ENCODE assay signal across 8 cellular contexts in the genomic region with DNA sequence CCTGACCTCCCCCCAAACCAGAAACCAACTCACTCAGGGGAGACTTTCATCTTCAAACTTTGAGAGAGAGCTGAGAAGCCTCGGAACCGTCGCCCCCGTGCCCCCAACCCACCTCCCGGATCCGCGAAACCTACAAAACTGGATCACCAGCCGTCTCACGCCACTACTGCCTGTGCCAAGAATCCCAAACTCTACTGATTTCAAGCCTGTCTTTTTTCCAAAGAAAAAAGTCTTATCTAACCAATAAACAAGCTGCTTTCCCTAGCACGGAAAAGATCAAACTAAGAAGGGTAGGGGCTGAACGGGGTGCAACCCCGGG. TPM values are rescaled to one million over a fixed set of nuclear protein-coding genes. Genes with fewer than 3 reads are reported as not detected.
A peak's percentile ranks its signal among the peaks of the same experiment; 100 is the strongest.
DNase-seq lines count a peak whose midpoint lies in the region; TF ChIP-seq lines count a peak whose summit lies in the region.

No MANE protein-coding gene starts in this region.

- DNase-seq in activated naive CD4-positive, alpha-beta T cell treated with anti-CD3 and anti-CD28 coated beads, Interleukin-2, amount 10 ng/mL, durations not matched to agents 7 days and 5 days: no peak
- no peak for DNase-seq in activated naive CD4-positive, alpha-beta T cell (lab: John Stamatoyannopoulos, UW)
- no peak for DNase-seq in ascending aorta (ENCODE audit: low spot score in 2 of 2)
- no peak for DNase-seq in lower leg skin (ENCODE audit: low spot score in 2 of 2)
- DNase-seq in thyroid gland: no peak
- no peak for DNase-seq in NCI-H1048 (lab: John Stamatoyannopoulos, UW)
- no peak for DNase-seq in A172 (ENCODE audit: low spot score)
- no peak for DNase-seq in posterior vena cava (ENCODE audit: low spot score)

- H3K36me3 ChIP-seq in ascending aorta (peaks cover 0 to 4% of the 10 kb centered on the region in 2 donors), thyroid gland (no peaks in the 10 kb centered on the region)

- 1% methylated on average over 12 of the region's 12 CpGs for WGBS in lower leg skin, 2 donors
- WGBS in thyroid gland, 2 donors: 1 to 2% methylated on average over 12 of the region's 12 CpGs

- intact Hi-C loops in ascending aorta (cut with DNase I): loop anchor here (2.0 to 5.0 kb wide), 3 partner anchors 73 to 327 kb away; no protein-coding TSS in a partner anchor
- intact Hi-C loops in lower leg skin (cut with DNase I; ENCODE audit: low total_unique reads): no loop called here
- intact Hi-C loops in thyroid gland (cut with DNase I): loop anchor here (5.0 to 10.0 kb wide), 3 partner anchors 102 to 265 kb away; no protein-coding TSS in a partner anchor
- intact Hi-C loops in posterior vena cava (cut with DNase I): loop anchor here (5.0 to 10.0 kb wide), 3 partner anchors 92 to 265 kb away; no protein-coding TSS in a partner anchor

- H3K9me3 ChIP-seq in ascending aorta: no peaks in the 10 kb centered on the region
- no peaks in the 10 kb centered on the region for H3K9me3 ChIP-seq in thyroid gland

- H3K27me3 ChIP-seq in ascending aorta (no peaks in the 10 kb centered on the region), thyroid gland (no peaks in the 10 kb centered on the region)

- TF ChIP-seq CTCF in ascending aorta (IDR thresholded peaks at IDR 0.05): no peak
- TF ChIP-seq CTCF in lower leg skin (IDR thresholded peaks at IDR 0.05): no peak
- no peak for TF ChIP-seq CTCF in thyroid gland (IDR thresholded peaks at IDR 0.05)

- H3K4me1 Mint-ChIP-seq in activated naive CD4-positive, alpha-beta T cell treated with anti-CD3 and anti-CD28 coated beads, Interleukin-2, amount 10 ng/mL, durations not matched to agents 7 days and 5 days: peaks cover 33% of the 10 kb centered on the region

- no peak overlapping the region for H3K4me3 Mint-ChIP-seq in activated naive CD4-positive, alpha-beta T cell treated with anti-CD3 and anti-CD28 coated beads, Interleukin-2, amount 10 ng/mL, durations not matched to agents 7 days and 5 days

- H3K4me3 ChIP-seq in ascending aorta (peak overlapping the region in 1 of 2 donors; percentile 97), lower leg skin (ENCODE audit: low read depth, poor library complexity, severe bottlenecking) (peak overlapping the region; percentile 69), thyroid gland (replicated peaks in 1 of 3) (peak overlapping the region; percentile 11 to 97 (median 88))

- peaks cover 11% of the 10 kb centered on the region for H3K27me3 Mint-ChIP-seq in activated naive CD4-positive, alpha-beta T cell treated with anti-CD3 and anti-CD28 coated beads, Interleukin-2, amount 10 ng/mL, durations not matched to agents 7 days and 5 days

- H3K27ac ChIP-seq in ascending aorta: peak overlapping the region; percentile 90 to 94
- peak overlapping the region in 1 of 3 donors; percentile 85 for H3K27ac ChIP-seq in thyroid gland

- TF ChIP-seq POLR2A in lower leg skin (IDR thresholded peaks at IDR 0.05) (no peak), thyroid gland (IDR thresholded peaks at IDR 0.05) (no peak)

- CTCF ChIA-PET in activated naive CD4-positive, alpha-beta T cell treated with anti-CD3 and anti-CD28 coated beads, Interleukin-2, amount 10 ng/mL, durations not matched to agents 7 days and 5 days (lab: Charles Lee): interaction anchor here (1.3 to 2.0 kb wide), 2 partner anchors 265 to 329 kb away, joined by 5 to 7 read pairs; no protein-coding TSS in a partner anchor

- H3K27ac Mint-ChIP-seq in activated naive CD4-positive, alpha-beta T cell treated with anti-CD3 and anti-CD28 coated beads, Interleukin-2, amount 10 ng/mL, durations not matched to agents 7 days and 5 days: peak overlapping the region; percentile 86

- H3K4me1 ChIP-seq in ascending aorta (peaks cover 5 to 16% of the 10 kb centered on the region in 2 donors), thyroid gland (peaks cover 6 to 22% of the 10 kb centered on the region in 2 donors)

- H3K9me3 Mint-ChIP-seq in activated naive CD4-positive, alpha-beta T cell treated with anti-CD3 and anti-CD28 coated beads, Interleukin-2, amount 10 ng/mL, durations not matched to agents 7 days and 5 days: no peaks in the 10 kb centered on the region

- peaks cover 5% of the 10 kb centered on the region for H3K36me3 Mint-ChIP-seq in activated naive CD4-positive, alpha-beta T cell treated with anti-CD3 and anti-CD28 coated beads, Interleukin-2, amount 10 ng/mL, durations not matched to agents 7 days and 5 days

RNA-seq across cellular contexts. Expression of a gene that starts 2.0 kb away (rescaled TPM):
- total RNA-seq in ascending aorta: 27.5 TPM
- 10 to 100 TPM; 11.7 to 16.7 (median 14.6) TPM for total RNA-seq in lower leg skin
- 10 to 100 TPM; 23.9 to 54.3 (median 42.8) TPM for total RNA-seq in thyroid gland
- 0.77 and 1.2 TPM in 2 replicates for total RNA-seq in A172 (2014; rRNA removed; shearing (Covaris generic))
- 10 to 100 TPM; 21.2 to 23.5 TPM for total RNA-seq in posterior vena cava
